Comparison of ENCODE assay signal across 8 cellular contexts in genomic region chr10:6401562-6402348, GRCh38.
DNase-seq lines count a peak whose midpoint lies in the region; ATAC-seq, FAIRE-seq and TF ChIP-seq lines count a peak whose summit lies in the region.

No MANE protein-coding gene starts in this region.

- DNase-seq in GDM1 (lab: John Stamatoyannopoulos, UW) (peak; percentile 59), HEK293T (ENCODE audit: extremely low spot score) (peak; percentile 85), NCI-H1092 treated with DMSO at 0.1 percent for 48 hours (lab: John Stamatoyannopoulos, UW) (peak; percentile 56), T follicular helper cell (ENCODE audit: low read depth) (peak; percentile 43), K562 (ENCODE audit: extremely low read depth in 1 of 4, low spot score in 3 of 4) (peak; percentile 72 to 86 (median 78)), hepatic stellate cell (ENCODE audit: low spot score) (peak; percentile 89), pulmonary artery endothelial cell (ENCODE audit: low read depth, low spot score) (peak; percentile 72)

- peak; percentile 95 for FAIRE-seq in K562 (lab: Jason Lieb, UNC)

- peaks cover 5 to 33% of the 10 kb centered on the region in 2 experiments for H3K27me3 ChIP-seq in K562 (ENCODE audit: control insufficient read depth in 2 of 2, insufficient read depth in 2 of 2, low read length in 2 of 2)

- H3K36me3 ChIP-seq in K562 (ENCODE audit: control insufficient read depth, insufficient read depth, low read length): no peaks in the 10 kb centered on the region

- H3K27ac ChIP-seq in K562 (ENCODE audit: extremely low read depth, low read depth, low read length): no peak overlapping the region

- intact Hi-C loops in K562 (cut with micrococcal nuclease): loop anchor here (1.0 to 5.0 kb wide), 6 partner anchors 65 to 453 kb away; partner anchors contain the start of genes PFKFB3 and RBM17

- no peak for TF ChIP-seq POLR2A in K562 (conservative IDR thresholded peaks at IDR 0.05)

- peak; percentile 98 for ATAC-seq in K562
- no peak for ATAC-seq in HG02588 (IDR thresholded peaks at IDR 0.05; ENCODE audit: unreplicated experiment)

- H3K4me1 ChIP-seq in K562 (replicated peaks in 1 of 2; ENCODE audit: control insufficient read depth in 2 of 2, insufficient read depth in 2 of 2, low read length in 2 of 2): peaks cover 0 to 3% of the 10 kb centered on the region in 2 experiments; a peak in 3 of 5 replicates

- no TSS peak for BruUV-seq in K562 (replicated peaks; lab: Mats Ljungman, UMichigan)

- peak; percentile 79 to 90 (median 85) for TF ChIP-seq CTCF in K562 (IDR thresholded peaks at IDR 0.05 in 2 of 3, conservative IDR thresholded peaks at IDR 0.05 in 1 of 3; ENCODE audit: insufficient read depth in 2 of 3, low read depth in 1 of 3, low read length in 3 of 3)

- H3K9ac ChIP-seq in K562 (ENCODE audit: insufficient read depth in 1 of 2, low read depth in 2 of 2, low read length in 2 of 2): peak overlapping the region; percentile 33 to 73; a peak in 1 of 4 replicates

- POLR2A ChIA-PET in HEK293T (lab: Yijun Ruan, JAX) (interaction anchor here (1.1 to 1.6 kb wide), 2 partner anchors 199 to 229 kb away, joined by 3 to 20 read pairs; partner anchors contain the start of gene PFKFB3), K562 (lab: Yijun Ruan, JAX) (interaction anchor here (0.6 to 1.5 kb wide), 12 partner anchors 167 to 589 kb away, joined by 3 to 5 read pairs (median 3); partner anchors contain the start of genes ANKRD16, FBH1 and PFKFB3)

- TF ChIP-seq RAD21 in K562 (CRISPR knock-in tag; conservative IDR thresholded peaks at IDR 0.05 in 1 of 2, IDR thresholded peaks at IDR 0.05 in 1 of 2): peak; percentile 95 to 96

- WGBS in K562 (ENCODE audit: insufficient coverage, low coverage, missing lambda C conversion rate): 6% methylated on average over 14 of the region's 18 CpGs

- peak overlapping the region; percentile 65 for H2AFZ ChIP-seq in K562 (ENCODE audit: low read depth, low read length)

- peak; percentile 22; the same call in 1 of the 2 replicates for TF ChIP-seq EP300 in K562 (IDR thresholded peaks at IDR 0.05; ENCODE audit: low read length)

- H3K4me2 ChIP-seq in K562 (ENCODE audit: insufficient read depth, low read length): peak overlapping the region; percentile 78

- H3K9me1 ChIP-seq in K562 (ENCODE audit: control insufficient read depth, insufficient read depth, low read length): no peaks in the 10 kb centered on the region

- no peaks in the 10 kb centered on the region for H3K9me3 ChIP-seq in K562 (replicated peaks; ENCODE audit: control insufficient read depth, insufficient read depth, low read depth, low read length)

- CTCF ChIA-PET in HEK293T (lab: Yijun Ruan, JAX) (interaction anchor here (0.6 to 2.6 kb wide), 32 partner anchors 8 to 720 kb away, joined by 3 to 37 read pairs (median 4); partner anchors contain the start of gene PFKFB3), K562 (lab: Yijun Ruan, JAX; ENCODE audit: low intra/inter-chr PET ratio) (interaction anchor here (0.9 to 3.9 kb wide), 6 partner anchors 199 to 1586 kb away, joined by 3 to 37 read pairs (median 6); partner anchors contain the start of gene PFKFB3)

- no peaks in the 10 kb centered on the region for H3K79me2 ChIP-seq in K562 (ENCODE audit: control insufficient read depth, insufficient read depth, low read length)

- H4K20me1 ChIP-seq in K562 (replicated peaks; ENCODE audit: control insufficient read depth, insufficient read depth, low read length): no peaks in the 10 kb centered on the region

- H3K4me3 ChIP-seq in K562: peak overlapping the region; percentile 27; the same call in 1 of the 2 replicates

- in situ Hi-C loops in K562 (cut with MboI): no loop called here

TF ChIP-seq in HEK293T, 16 proteins besides CTCF, POLR2A, EP300 and RAD21:
- TF ChIP-seq HDGF (IDR thresholded peaks at IDR 0.05; ENCODE audit: borderline replicate concordance) (no peak), SP1 (IDR thresholded peaks at IDR 0.05) (no peak), FOXM1 (IDR thresholded peaks at IDR 0.05; ENCODE audit: borderline replicate concordance) (no peak), NFRKB (IDR thresholded peaks at IDR 0.05) (no peak), ZNF384 (IDR thresholded peaks at IDR 0.05) (no peak), TARDBP (IDR thresholded peaks at IDR 0.05) (no peak), ARNT (IDR thresholded peaks at IDR 0.05) (no peak)

TF ChIP-seq in K562, 482 proteins besides CTCF, POLR2A, EP300 and RAD21 (continues in another document):
- peak; percentile 85 for TF ChIP-seq ZNF316 (IDR thresholded peaks at IDR 0.05)
- no peak for TF ChIP-seq TRIM28 (IDR thresholded peaks at IDR 0.05)
- no peak for TF ChIP-seq CREB3 (tag; conservative IDR thresholded peaks at IDR 0.05; ENCODE audit: low read depth)
- peak; percentile 88 for TF ChIP-seq NFE2 (IDR thresholded peaks at IDR 0.05; ENCODE audit: low read depth)
- TF ChIP-seq TBL1XR1 (IDR thresholded peaks at IDR 0.05; ENCODE audit: low read length in 2 of 2): 0 out of 4 replicates have a peak, but pooled peaks of 1 of the 2 experiments have one; percentile 25
- peak; percentile 95 for TF ChIP-seq MAFG (tag; conservative IDR thresholded peaks at IDR 0.05)
- peak; percentile 84; the same call in 1 of the 2 replicates for TF ChIP-seq STAG1 (CRISPR knock-in tag; IDR thresholded peaks at IDR 0.05; ENCODE audit: borderline replicate concordance)
- TF ChIP-seq SMC3 (conservative IDR thresholded peaks at IDR 0.05; ENCODE audit: insufficient read depth, low read depth, low read length): peak; percentile 85
- peak; percentile 88 for TF ChIP-seq NFE2L1 (tag; IDR thresholded peaks at IDR 0.05; ENCODE audit: borderline replicate concordance, low read depth)
- TF ChIP-seq ATF7 (IDR thresholded peaks at IDR 0.05): peak; percentile 32; the same call in 1 of the 2 replicates
- TF ChIP-seq MAFF (IDR thresholded peaks at IDR 0.05; ENCODE audit: low read length): peak; percentile 83; the same call in 1 of the 2 replicates
- TF ChIP-seq ZNF407 (IDR thresholded peaks at IDR 0.05; ENCODE audit: low read depth): no peak
- TF ChIP-seq RBM39 (optimal IDR thresholded peaks at IDR 0.05; ENCODE audit: low read depth, low read length): no peak
